9 cellular contexts compared by ENCODE assay signal in the genomic region with DNA sequence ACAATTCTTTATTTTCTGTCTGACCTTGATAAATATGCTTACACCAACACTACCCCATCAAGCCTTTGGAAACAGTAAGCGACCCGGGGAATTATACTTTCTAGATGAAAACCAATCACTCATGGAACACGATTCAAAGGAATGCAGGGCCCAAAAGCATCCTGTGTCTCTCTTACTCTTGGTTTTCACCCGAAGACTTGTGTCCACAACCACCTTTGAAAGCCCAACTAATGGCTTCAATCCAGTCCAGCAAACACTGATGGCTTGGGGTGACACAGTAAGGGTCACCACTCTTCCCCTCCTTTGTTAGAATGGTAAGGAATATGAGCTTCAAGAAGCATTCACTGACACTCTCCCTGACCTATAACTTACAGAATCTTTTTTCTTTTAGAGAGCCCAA. TPM values are rescaled to one million over a fixed set of nuclear protein-coding genes. Genes with fewer than 3 reads are reported as not detected.
DNase-seq lines count a peak whose midpoint lies in the region; ATAC-seq and TF ChIP-seq lines count a peak whose summit lies in the region.
"Had no signal": no experiment of that assay in that cellular context is flagged by ENCODE, and none has a peak within 500 bp of the region (broad histone marks: within the 10 kb centered on the region; RNA-seq: fewer than 3 reads in every experiment).

No MANE protein-coding gene starts in this region.

- DNase-seq in heart left ventricle (no peak), left ventricle myocardium superior (no peak), kidney epithelial cell (ENCODE audit: low read depth) (no peak), tibial nerve (ENCODE audit: low spot score in 2 of 2) (no peak), mucosa of descending colon (no peak), NCI-H510A treated with DMSO at 0.1 percent for 48 hours (lab: John Stamatoyannopoulos, UW) (no peak)
- DNase-seq in activated naive CD4-positive, alpha-beta T cell treated with anti-CD3 and anti-CD28 coated beads, Interleukin-2, amount 50 U/mL, for 72 hours (ENCODE audit: low spot score in 2 of 2): no peak
- no peak for DNase-seq in activated CD4-positive, alpha-beta T cell treated with anti-CD3 and anti-CD28 coated beads, Interleukin-2, amount 50 U/mL, for 1 hour
- DNase-seq: central memory CD4-positive, alpha-beta T cell had no signal

- 81 to 89% (median 86%) methylated on average over 4 of the region's 4 CpGs for WGBS in heart left ventricle, 4 donors
- 69 to 85% methylated on average over 4 of the region's 4 CpGs for WGBS in tibial nerve, 2 donors

- no peak for TF ChIP-seq EP300 in tibial nerve (IDR thresholded peaks at IDR 0.05)

- H3K27ac ChIP-seq in heart left ventricle (no peak overlapping the region), tibial nerve (peak overlapping the region in 1 of 4 donors; percentile 91)

- H3K27ac Mint-ChIP-seq in activated naive CD4-positive, alpha-beta T cell treated with anti-CD3 and anti-CD28 coated beads, Interleukin-2, amount 50 U/mL, for 72 hours: peak overlapping the region; percentile 98 to 99

- H3K36me3 ChIP-seq in heart left ventricle (peaks cover 0 to 31% (median 19%) of the 10 kb centered on the region in 9 donors), kidney epithelial cell (ENCODE audit: control insufficient read depth, insufficient read depth, low read length) (no peaks in the 10 kb centered on the region), tibial nerve (peaks cover 0 to 23% (median 0%) of the 10 kb centered on the region in 3 donors), mucosa of descending colon (ENCODE audit: low read depth) (no peaks in the 10 kb centered on the region)

- TF ChIP-seq CTCF in heart left ventricle (IDR thresholded peaks at IDR 0.05) (no peak), kidney epithelial cell (IDR thresholded peaks at IDR 0.05; ENCODE audit: insufficient read depth, low read length, poor library complexity, severe bottlenecking) (no peak), tibial nerve (IDR thresholded peaks at IDR 0.05) (no peak), mucosa of descending colon (IDR thresholded peaks at IDR 0.05) (no peak)

- no peaks in the 10 kb centered on the region for H3K27me3 ChIP-seq in heart left ventricle
- no peaks in the 10 kb centered on the region for H3K27me3 ChIP-seq in kidney epithelial cell (ENCODE audit: control insufficient read depth, insufficient read depth, low read length)
- H3K27me3 ChIP-seq in tibial nerve: no peaks in the 10 kb centered on the region

- H3K4me3 ChIP-seq in heart left ventricle (peak overlapping the region in 9 of 12 donors; percentile 65 to 89 (median 75)), kidney epithelial cell (ENCODE audit: low read depth, low read length) (peak overlapping the region; percentile 73), tibial nerve (peak overlapping the region in 3 of 4 donors; percentile 77 to 89 (median 81)), mucosa of descending colon (no peak overlapping the region)

- no peaks in the 10 kb centered on the region for H3K9me3 Mint-ChIP-seq in activated naive CD4-positive, alpha-beta T cell treated with anti-CD3 and anti-CD28 coated beads, Interleukin-2, amount 50 U/mL, for 72 hours

- peaks cover 21 to 27% of the 10 kb centered on the region in 2 donors for H3K36me3 Mint-ChIP-seq in activated naive CD4-positive, alpha-beta T cell treated with anti-CD3 and anti-CD28 coated beads, Interleukin-2, amount 50 U/mL, for 72 hours

- no peaks in the 10 kb centered on the region for H3K9me3 ChIP-seq in heart left ventricle
- H3K9me3 ChIP-seq in tibial nerve: no peaks in the 10 kb centered on the region
- no peaks in the 10 kb centered on the region for H3K9me3 ChIP-seq in mucosa of descending colon

- TF ChIP-seq POLR2A in heart left ventricle (IDR thresholded peaks at IDR 0.05) (no peak), tibial nerve (IDR thresholded peaks at IDR 0.05) (no peak)

- H3K4me1 ChIP-seq in heart left ventricle (peaks cover 0 to 41% (median 27%) of the 10 kb centered on the region in 12 donors), tibial nerve (peaks cover 3 to 46% (median 19%) of the 10 kb centered on the region in 4 donors), mucosa of descending colon (ENCODE audit: low read depth) (peaks cover 19% of the 10 kb centered on the region)

- intact Hi-C loops in heart left ventricle (cut with DNase I): loop anchor here in 8 of 10 donors (5.0 to 10.0 kb wide), 6 partner anchors 84 to 479 kb away; partner anchors contain the start of gene SH3RF1 (in 1 of the 8)
- intact Hi-C loops in left ventricle myocardium superior (cut with micrococcal nuclease): no loop called here
- intact Hi-C loops in mucosa of descending colon (cut with DNase I, micrococcal nuclease): loop anchor here (10.0 kb wide), 2 partner anchors 84 to 174 kb away; no protein-coding TSS in a partner anchor

- ATAC-seq in heart left ventricle (no peak), left ventricle myocardium superior (no peak), mucosa of descending colon (no peak)
- no peak for ATAC-seq in activated naive CD4-positive, alpha-beta T cell treated with anti-CD3 and anti-CD28 coated beads, Interleukin-2, amount 50 U/mL, for 72 hours

RNA-seq across cellular contexts. Expression of gene CBR4, which starts 1.6 kb away (rescaled TPM):
- total RNA-seq in heart left ventricle (10 to 100 TPM; 17.2 to 26.5 (median 24.2) TPM), left ventricle myocardium superior (21.3 TPM), kidney epithelial cell (8.0 and 16.1 TPM in 2 replicates), tibial nerve (10 to 100 TPM; 20.4 to 25.6 (median 24.7) TPM), mucosa of descending colon (10 to 100 TPM; 20.9 to 33.6 (median 30.2) TPM)
- polyA plus RNA-seq in heart left ventricle: 10 to 100 TPM in 1 of 2 donors, 1 to 10 TPM in 1; 8.7 to 15.2 TPM
- total RNA-seq in activated naive CD4-positive, alpha-beta T cell treated with anti-CD3 and anti-CD28 coated beads, Interleukin-2, amount 50 U/mL, for 72 hours: 10 to 100 TPM; 18.0 to 22.4 TPM
